In the genomic region with DNA sequence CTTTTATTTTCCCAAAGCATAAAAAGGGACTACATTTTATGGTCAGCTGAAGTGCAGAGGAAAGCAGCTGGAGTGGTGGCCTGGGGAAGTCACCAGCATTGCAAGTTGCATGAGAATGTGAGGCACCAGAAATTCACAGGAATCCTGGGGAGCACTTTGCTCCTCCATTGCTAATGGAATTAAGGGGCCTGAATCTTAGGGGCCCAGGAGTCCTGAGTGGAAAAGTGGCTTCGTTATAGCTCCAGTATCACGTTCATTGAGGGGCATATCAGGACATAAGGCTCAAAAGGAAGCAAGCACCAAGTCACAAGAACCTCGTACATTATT, we compare ENCODE assay signal across 1 cellular context.
TF ChIP-seq lines count a peak whose summit lies in the region.

No MANE protein-coding gene starts in this region.

TF ChIP-seq in SK-N-SH, 30 proteins besides CTCF, POLR2A, EP300 and RAD21 (continued from another document):
- TF ChIP-seq, protein P1, sequence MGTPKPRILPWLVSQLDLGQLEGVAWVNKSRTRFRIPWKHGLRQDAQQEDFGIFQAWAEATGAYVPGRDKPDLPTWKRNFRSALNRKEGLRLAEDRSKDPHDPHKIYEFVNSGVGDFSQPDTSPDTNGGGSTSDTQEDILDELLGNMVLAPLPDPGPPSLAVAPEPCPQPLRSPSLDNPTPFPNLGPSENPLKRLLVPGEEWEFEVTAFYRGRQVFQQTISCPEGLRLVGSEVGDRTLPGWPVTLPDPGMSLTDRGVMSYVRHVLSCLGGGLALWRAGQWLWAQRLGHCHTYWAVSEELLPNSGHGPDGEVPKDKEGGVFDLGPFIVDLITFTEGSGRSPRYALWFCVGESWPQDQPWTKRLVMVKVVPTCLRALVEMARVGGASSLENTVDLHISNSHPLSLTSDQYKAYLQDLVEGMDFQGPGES (IDR thresholded peaks at IDR 0.05; ENCODE audit: low read depth, low read length) = no peak
- TF ChIP-seq, protein P2, sequence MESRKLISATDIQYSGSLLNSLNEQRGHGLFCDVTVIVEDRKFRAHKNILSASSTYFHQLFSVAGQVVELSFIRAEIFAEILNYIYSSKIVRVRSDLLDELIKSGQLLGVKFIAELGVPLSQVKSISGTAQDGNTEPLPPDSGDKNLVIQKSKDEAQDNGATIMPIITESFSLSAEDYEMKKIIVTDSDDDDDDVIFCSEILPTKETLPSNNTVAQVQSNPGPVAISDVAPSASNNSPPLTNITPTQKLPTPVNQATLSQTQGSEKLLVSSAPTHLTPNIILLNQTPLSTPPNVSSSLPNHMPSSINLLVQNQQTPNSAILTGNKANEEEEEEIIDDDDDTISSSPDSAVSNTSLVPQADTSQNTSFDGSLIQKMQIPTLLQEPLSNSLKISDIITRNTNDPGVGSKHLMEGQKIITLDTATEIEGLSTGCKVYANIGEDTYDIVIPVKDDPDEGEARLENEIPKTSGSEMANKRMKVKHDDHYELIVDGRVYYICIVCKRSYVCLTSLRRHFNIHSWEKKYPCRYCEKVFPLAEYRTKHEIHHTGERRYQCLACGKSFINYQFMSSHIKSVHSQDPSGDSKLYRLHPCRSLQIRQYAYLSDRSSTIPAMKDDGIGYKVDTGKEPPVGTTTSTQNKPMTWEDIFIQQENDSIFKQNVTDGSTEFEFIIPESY (IDR thresholded peaks at IDR 0.05; ENCODE audit: borderline replicate concordance, low read depth) = no peak
- no peak for TF ChIP-seq FOXJ3 (CRISPR knock-in tag; IDR thresholded peaks at IDR 0.05)
- no peak for TF ChIP-seq NRF1 (IDR thresholded peaks at IDR 0.05; ENCODE audit: low read depth, low read length)
- no peak for TF ChIP-seq ELF1 (IDR thresholded peaks at IDR 0.05)
- TF ChIP-seq, protein P3, sequence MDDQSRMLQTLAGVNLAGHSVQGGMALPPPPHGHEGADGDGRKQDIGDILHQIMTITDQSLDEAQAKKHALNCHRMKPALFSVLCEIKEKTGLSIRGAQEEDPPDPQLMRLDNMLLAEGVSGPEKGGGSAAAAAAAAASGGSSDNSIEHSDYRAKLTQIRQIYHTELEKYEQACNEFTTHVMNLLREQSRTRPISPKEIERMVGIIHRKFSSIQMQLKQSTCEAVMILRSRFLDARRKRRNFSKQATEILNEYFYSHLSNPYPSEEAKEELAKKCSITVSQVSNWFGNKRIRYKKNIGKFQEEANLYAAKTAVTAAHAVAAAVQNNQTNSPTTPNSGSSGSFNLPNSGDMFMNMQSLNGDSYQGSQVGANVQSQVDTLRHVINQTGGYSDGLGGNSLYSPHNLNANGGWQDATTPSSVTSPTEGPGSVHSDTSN (IDR thresholded peaks at IDR 0.05) = no peak
- TF ChIP-seq SMC3 (IDR thresholded peaks at IDR 0.05; ENCODE audit: low read depth, low read length) = no peak
- TF ChIP-seq MEF2A (IDR thresholded peaks at IDR 0.05; ENCODE audit: borderline replicate concordance, low read depth) = no peak
